Comparison of ENCODE assay signal across 8 cellular contexts in genomic region chr19:3210347-3211017, GRCh38. TPM values are rescaled to one million over a fixed set of nuclear protein-coding genes. Genes with fewer than 3 reads are reported as not detected.
A peak's percentile ranks its signal among the peaks of the same experiment; 100 is the strongest.
DNase-seq lines count a peak whose midpoint lies in the region; ATAC-seq and TF ChIP-seq lines count a peak whose summit lies in the region.

No MANE protein-coding gene starts in this region.

- POLR2A ChIA-PET in CD4-positive, alpha-beta memory T cell (lab: Charles Lee; ENCODE audit: partially characterized antibody) = interaction anchor here (0.6 to 2.1 kb wide), 5 partner anchors 24 to 259 kb away, joined by 3 to 6 read pairs (median 3); partner anchors contain the start of gene NCLN

- H3K9me3 ChIP-seq in CD4-positive, alpha-beta memory T cell (ENCODE audit: control insufficient read depth in 1 of 2, low read length in 2 of 2) = no peaks in the 10 kb centered on the region

- intact Hi-C loops in CD4-positive, alpha-beta memory T cell (cut with micrococcal nuclease) = loop anchor here (1.0 kb wide), 2 partner anchors 81 to 248 kb away; no protein-coding TSS in a partner anchor

- CTCF ChIA-PET in CD4-positive, alpha-beta memory T cell (lab: Charles Lee; ENCODE audit: partially characterized antibody) = interaction anchor here (0.9 to 1.9 kb wide), 5 partner anchors 9 to 248 kb away, joined by 3 to 7 read pairs (median 3); no protein-coding TSS in a partner anchor

- peak; percentile 84 for TF ChIP-seq CTCF in astrocyte of the spinal cord (IDR thresholded peaks at IDR 0.05; ENCODE audit: low read depth, low read length)

- H3K36me3 ChIP-seq in CD4-positive, alpha-beta memory T cell (ENCODE audit: insufficient read depth, low read length) = peaks cover 5% of the 10 kb centered on the region

- DNase-seq in CD4-positive, alpha-beta memory T cell = peak; percentile 56 to 67 (median 58)
- DNase-seq in HK-2 (ENCODE audit: unreplicated experiment) (peak; percentile 59), T-helper 9 cell (peak; percentile 69), astrocyte of the spinal cord (ENCODE audit: low read depth, low spot score) (peak; percentile 15), islet precursor cell (peak; percentile 83)
- peak; percentile 53 to 56 (median 55) for DNase-seq in stimulated activated CD4-positive, alpha-beta T cell treated with anti-CD3 and anti-CD28 coated beads, TNF-alpha, amount 100 ng/mL, for 4 hours (ENCODE audit: low read depth in 3 of 3)

- H3K36me3 Mint-ChIP-seq in CD4-positive, alpha-beta memory T cell = peaks cover 0 to 12% of the 10 kb centered on the region in 2 donors

- no peaks in the 10 kb centered on the region for H3K9me3 Mint-ChIP-seq in CD4-positive, alpha-beta memory T cell

- in situ Hi-C loops in astrocyte of the spinal cord (cut with HindIII; ENCODE audit: low sequenced_read_pairs) = no loop called here

- no peaks in the 10 kb centered on the region for H3K27me3 Mint-ChIP-seq in CD4-positive, alpha-beta memory T cell

- H3K4me3 ChIP-seq in CD4-positive, alpha-beta memory T cell (ENCODE audit: low read length in 2 of 2) = no peak overlapping the region
- no peak overlapping the region for H3K4me3 ChIP-seq in astrocyte of the spinal cord (ENCODE audit: low read depth, low read length)

- H3K27ac Mint-ChIP-seq in CD4-positive, alpha-beta memory T cell = peak overlapping the region in 4 of 7 donors; percentile 16 to 84 (median 30)

- H3K27ac ChIP-seq in CD4-positive, alpha-beta memory T cell (ENCODE audit: low read depth, low read length) = no peak overlapping the region

- no peak overlapping the region for H3K4me3 Mint-ChIP-seq in CD4-positive, alpha-beta memory T cell

- no peaks in the 10 kb centered on the region for H3K4me1 ChIP-seq in CD4-positive, alpha-beta memory T cell (ENCODE audit: insufficient read depth, low read length)

- no peaks in the 10 kb centered on the region for H3K27me3 ChIP-seq in CD4-positive, alpha-beta memory T cell (ENCODE audit: insufficient read depth, low read length)

- ATAC-seq in GM21825 (IDR thresholded peaks at IDR 0.05; ENCODE audit: unreplicated experiment) (no peak), GM19035 (IDR thresholded peaks at IDR 0.05; ENCODE audit: unreplicated experiment) (no peak)

- H3K4me1 Mint-ChIP-seq in CD4-positive, alpha-beta memory T cell = peaks cover 0 to 10% (median 4%) of the 10 kb centered on the region in 4 donors

RNA-seq across cellular contexts. Expression of gene CELF5, which starts 14.0 kb away (rescaled TPM):
- under 1 TPM; 0.44 to 0.64 TPM for total RNA-seq in CD4-positive, alpha-beta memory T cell
- polyA plus RNA-seq in CD4-positive, alpha-beta memory T cell = under 1 TPM in 1 of 2 donors, not detected in 1; 0.32 TPM

RNA-seq across cellular contexts. Expression of gene NCLN, which starts 24.8 kb away (rescaled TPM):
- 10 to 100 TPM; 53.0 to 59.3 TPM for total RNA-seq in CD4-positive, alpha-beta memory T cell
- polyA plus RNA-seq in CD4-positive, alpha-beta memory T cell = 10 to 100 TPM; 25.1 to 45.6 TPM

RNA-seq across cellular contexts. Expression of gene S1PR4, which starts 31.9 kb away (rescaled TPM):
- 100 to 1,000 TPM; 231 to 235 TPM for total RNA-seq in CD4-positive, alpha-beta memory T cell
- polyA plus RNA-seq in CD4-positive, alpha-beta memory T cell = 100 to 1,000 TPM; 448 to 503 TPM

Comparison
In these comparisons a context has a peak if more than half of its experiments do, and no peak if none do; other contexts are left out.
1. DNase-seq: peak in every context shown above with its lines; median percentile 83 in islet precursor cell; 69 in T-helper 9 cell; 59 in HK-2; 58 in CD4-positive, alpha-beta memory T cell; 55 in stimulated activated CD4-positive, alpha-beta T cell treated with anti-CD3 and anti-CD28 coated beads, TNF-alpha, amount 100 ng/mL, for 4 hours; 15 in astrocyte of the spinal cord.